1 cellular context compared by ENCODE assay signal in the genomic region with DNA sequence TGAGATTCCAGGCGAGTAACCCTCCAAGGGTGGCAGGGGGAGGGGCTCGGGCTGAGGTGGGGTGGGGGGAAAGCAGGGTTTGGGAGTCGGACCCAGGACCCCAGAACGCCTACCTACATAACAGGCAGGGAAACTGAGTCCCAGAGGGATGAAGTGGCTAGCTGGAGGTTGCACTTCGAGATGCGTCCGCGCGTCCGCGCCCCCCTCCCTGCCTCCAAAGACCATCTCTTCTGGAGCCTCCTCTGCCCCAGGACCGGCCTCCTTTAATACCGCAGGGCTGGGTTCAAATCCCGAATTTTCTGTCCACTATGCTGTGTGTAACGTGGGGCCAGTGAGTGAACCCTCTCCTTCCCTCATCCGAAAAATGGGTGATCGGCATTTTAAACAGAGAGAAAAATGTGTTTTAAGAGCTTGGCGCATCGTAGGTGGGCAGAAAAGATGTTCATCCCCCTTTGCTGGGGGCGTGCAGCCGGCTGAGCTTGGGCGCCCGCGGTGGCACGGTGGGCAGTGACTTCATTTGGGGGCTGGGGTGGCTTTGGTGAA.
TF ChIP-seq lines count a peak whose summit lies in the region.

No MANE protein-coding gene starts in this region.

TF ChIP-seq in WTC11, 78 proteins besides CTCF, POLR2A, EP300 and RAD21 (continued from another document):
- TF ChIP-seq ZSCAN18 (CRISPR knock-in tag; IDR thresholded peaks at IDR 0.05) (no peak), ELF4 (CRISPR knock-in tag; IDR thresholded peaks at IDR 0.05; ENCODE audit: low read depth) (no peak), ZBTB43 (CRISPR knock-in tag; IDR thresholded peaks at IDR 0.05) (no peak), ZNF138 (CRISPR knock-in tag; conservative IDR thresholded peaks at IDR 0.05) (no peak)
- TF ChIP-seq, protein P1, sequence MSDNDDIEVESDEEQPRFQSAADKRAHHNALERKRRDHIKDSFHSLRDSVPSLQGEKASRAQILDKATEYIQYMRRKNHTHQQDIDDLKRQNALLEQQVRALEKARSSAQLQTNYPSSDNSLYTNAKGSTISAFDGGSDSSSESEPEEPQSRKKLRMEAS (CRISPR knock-in tag; IDR thresholded peaks at IDR 0.05) = no peak
